7 cellular contexts compared by ENCODE assay signal in genomic region chr9:70419546-70420266, GRCh38. TPM values are rescaled to one million over a fixed set of nuclear protein-coding genes. Genes with fewer than 3 reads are reported as not detected.
DNase-seq lines count a peak whose midpoint lies in the region; ATAC-seq and TF ChIP-seq lines count a peak whose summit lies in the region.

No MANE protein-coding gene starts in this region.

- WGBS in body of pancreas, 2 donors, result 1% methylated on average over 35 to 43 of the region's 43 CpGs
- WGBS in iPS DF 6.9 (ENCODE audit: insufficient coverage, insufficient read length), result no CpG with 5 or more reads among the region's 43 CpGs
- 1% methylated on average over 43 of the region's 43 CpGs for WGBS in sigmoid colon, 2 donors

- H3K27me3 ChIP-seq in body of pancreas (no peaks in the 10 kb centered on the region), iPS DF 6.9 (ENCODE audit: control insufficient read depth, insufficient read depth, low read length) (peaks cover 1% of the 10 kb centered on the region; the same call in 1 of the 2 replicates), sigmoid colon (no peaks in the 10 kb centered on the region)

- TF ChIP-seq CTCF in body of pancreas (IDR thresholded peaks at IDR 0.05) (no peak), sigmoid colon (IDR thresholded peaks at IDR 0.05) (peak in 2 of 4 experiments; percentile 6 to 21)

- no peak for TF ChIP-seq POLR2A in body of pancreas (IDR thresholded peaks at IDR 0.05)
- peak in 1 of 2 donors; percentile 94 for TF ChIP-seq POLR2A in sigmoid colon (IDR thresholded peaks at IDR 0.05)

- peaks cover 66% of the 10 kb centered on the region for H3K4me1 ChIP-seq in body of pancreas
- H3K4me1 ChIP-seq in iPS DF 6.9 (ENCODE audit: control insufficient read depth, insufficient read depth, low read length), result peaks cover 3% of the 10 kb centered on the region; the same call in 1 of the 2 replicates
- peaks cover 0 to 66% (median 57%) of the 10 kb centered on the region in 4 donors for H3K4me1 ChIP-seq in sigmoid colon

- DNase-seq in NCI-H2081 (lab: John Stamatoyannopoulos, UW) (peak; percentile 94 to 96), T1000 (lab: John Stamatoyannopoulos, UW) (peak; percentile 75), body of pancreas (peak; percentile 97 to 98 (median 98)), iPS DF 6.9 (ENCODE audit: low read depth, low spot score) (no peak), sigmoid colon (peak; percentile 99)

- H3K36me3 ChIP-seq in body of pancreas (replicated peaks in 1 of 2; ENCODE audit: insufficient read depth in 1 of 2, low read depth in 2 of 2), result no peaks in the 10 kb centered on the region
- H3K36me3 ChIP-seq in iPS DF 6.9 (ENCODE audit: control insufficient read depth, insufficient read depth, low read length), result no peaks in the 10 kb centered on the region
- H3K36me3 ChIP-seq in sigmoid colon, result no peaks in the 10 kb centered on the region

- TF ChIP-seq EP300 in sigmoid colon (IDR thresholded peaks at IDR 0.05), result peak; percentile 87 to 99 (median 96)

- no peaks in the 10 kb centered on the region for H3K9me3 ChIP-seq in body of pancreas
- H3K9me3 ChIP-seq in iPS DF 6.9 (ENCODE audit: control insufficient read depth, insufficient read depth, low read length), result no peaks in the 10 kb centered on the region
- H3K9me3 ChIP-seq in sigmoid colon, result no peaks in the 10 kb centered on the region

- ATAC-seq in GM18508 (IDR thresholded peaks at IDR 0.05; ENCODE audit: insufficient read depth, unreplicated experiment), result peak; percentile 23
- ATAC-seq in HG03025 (IDR thresholded peaks at IDR 0.05; ENCODE audit: low FRiP score, unreplicated experiment), result peak; percentile 23
- peak; percentile 59 for ATAC-seq in body of pancreas

- no peak overlapping the region for H3K4me3 ChIP-seq in body of pancreas
- H3K4me3 ChIP-seq in iPS DF 6.9 (ENCODE audit: low read length), result peak overlapping the region; percentile 54; the same call in 1 of the 2 replicates
- peak overlapping the region; percentile 42 to 56 (median 51) for H3K4me3 ChIP-seq in sigmoid colon

- intact Hi-C loops in body of pancreas (cut with DNase I), result no loop called here
- intact Hi-C loops in sigmoid colon (cut with DNase I), result loop anchor here (1.0 to 5.0 kb wide), 5 partner anchors 8 to 1948 kb away; partner anchors contain the start of genes SMC5 and ZFAND5

- H3K27ac ChIP-seq in body of pancreas (peak overlapping the region; percentile 100), iPS DF 6.9 (ENCODE audit: low read length) (no peak overlapping the region), sigmoid colon (peak overlapping the region; percentile 98 to 100 (median 99))

RNA-seq across cellular contexts. Expression of gene KLF9, which starts 5.2 kb away (rescaled TPM):
- 10 to 100 TPM; 38.1 to 63.6 TPM for total RNA-seq in body of pancreas
- 100 to 1,000 TPM; 120 to 184 (median 159) TPM for total RNA-seq in sigmoid colon
- polyA plus RNA-seq in sigmoid colon, result 10 to 100 TPM; 20.4 to 23.7 (median 22.0) TPM

Comparison
In these comparisons a context has a peak if more than half of its experiments do, and no peak if none do; other contexts are left out.
1. H3K4me3 ChIP-seq: peak in iPS DF 6.9 (single experiment) and sigmoid colon (4 of 4); none in body of pancreas (0 of 2).
2. Peak in every context shown above with its lines, with median percentiles within 50 percentile points of each other: ATAC-seq.